Comparison of ENCODE assay signal across 1 cellular context in the genomic region with DNA sequence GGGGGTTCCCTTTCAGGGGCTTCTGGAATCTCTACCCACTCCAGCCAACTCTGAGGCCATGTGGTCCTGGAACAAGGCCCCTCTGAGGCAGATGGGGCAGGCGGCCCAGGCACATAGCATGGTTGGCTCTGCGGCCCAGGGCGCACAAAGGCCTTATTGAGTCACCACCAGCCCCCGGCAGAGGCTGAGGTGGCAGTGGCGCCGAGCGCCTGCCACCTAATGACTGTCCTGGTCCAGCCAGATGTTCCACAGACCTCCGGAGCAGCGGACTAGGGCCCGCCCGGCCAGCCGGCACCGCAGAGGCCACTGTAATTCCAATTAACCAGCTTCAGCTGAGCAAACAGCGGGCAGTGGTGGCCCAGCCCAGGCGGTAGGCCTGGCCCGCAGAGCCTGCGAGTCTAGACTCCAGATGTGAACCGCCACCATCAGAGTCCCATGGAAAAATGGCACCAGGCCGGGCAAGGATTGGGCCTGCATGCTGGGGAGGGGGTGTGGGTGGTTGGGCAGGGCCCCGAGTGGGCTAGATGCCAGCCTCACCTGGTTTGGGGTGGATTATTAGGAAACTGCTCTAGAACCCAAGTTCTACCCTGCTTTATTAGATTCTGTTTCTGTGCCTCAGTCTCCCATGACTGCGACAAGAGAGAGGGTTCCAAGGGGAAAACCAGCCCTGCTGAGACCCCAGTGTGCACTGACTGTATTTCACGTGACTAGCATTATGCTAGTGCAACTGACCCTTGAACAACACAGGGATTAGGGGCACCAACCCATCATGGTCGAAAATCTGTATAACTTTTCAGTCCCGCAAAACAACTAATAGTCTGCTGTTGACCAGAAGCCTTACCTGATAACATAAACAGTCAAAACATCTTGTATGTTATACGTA.
TF ChIP-seq lines count a peak whose summit lies in the region.

No MANE protein-coding gene starts in this region.

TF ChIP-seq in WTC11, 78 proteins besides CTCF, POLR2A, EP300 and RAD21 (continued from another document):
- TF ChIP-seq SMAD3 (CRISPR knock-in tag; IDR thresholded peaks at IDR 0.05; ENCODE audit: borderline replicate concordance): no peak
- TF ChIP-seq ZNF232 (CRISPR knock-in tag; IDR thresholded peaks at IDR 0.05): no peak
- TF ChIP-seq IRF2 (CRISPR knock-in tag; IDR thresholded peaks at IDR 0.05; ENCODE audit: borderline replicate concordance, low read depth): no peak
- no peak for TF ChIP-seq ZNF317 (CRISPR knock-in tag; IDR thresholded peaks at IDR 0.05; ENCODE audit: borderline replicate concordance, low read depth)
- TF ChIP-seq ZNF423 (CRISPR knock-in tag; IDR thresholded peaks at IDR 0.05): no peak
- TF ChIP-seq SP1 (CRISPR knock-in tag; conservative IDR thresholded peaks at IDR 0.05): no peak
- TF ChIP-seq OVOL2 (CRISPR knock-in tag; IDR thresholded peaks at IDR 0.05; ENCODE audit: borderline replicate concordance): no peak
- TF ChIP-seq, protein P1, sequence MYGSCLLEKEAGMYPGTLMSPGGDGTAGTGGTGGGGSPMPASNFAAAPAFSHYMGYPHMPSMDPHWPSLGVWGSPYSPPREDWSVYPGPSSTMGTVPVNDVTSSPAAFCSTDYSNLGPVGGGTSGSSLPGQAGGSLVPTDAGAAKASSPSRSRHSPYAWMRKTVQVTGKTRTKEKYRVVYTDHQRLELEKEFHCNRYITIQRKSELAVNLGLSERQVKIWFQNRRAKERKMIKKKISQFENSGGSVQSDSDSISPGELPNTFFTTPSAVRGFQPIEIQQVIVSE (CRISPR knock-in tag; IDR thresholded peaks at IDR 0.05; ENCODE audit: borderline replicate concordance): no peak
TF ChIP-seq in WTC11: peak in this region for 0.
